11 cellular contexts compared by ENCODE assay signal in genomic region chr17:80826346-80826954, GRCh38.
DNase-seq lines count a peak whose midpoint lies in the region; ATAC-seq, FAIRE-seq and TF ChIP-seq lines count a peak whose summit lies in the region.
"Had no signal": no experiment of that assay in that cellular context is flagged by ENCODE, and none has a peak within 500 bp of the region (broad histone marks: within the 10 kb centered on the region; RNA-seq: fewer than 3 reads in every experiment).

No MANE protein-coding gene starts in this region.

- peak; percentile 3 to 33 for ATAC-seq in natural killer cell treated with Interleukin-12 subunit alpha and Interleukin-12 subunit beta and Interleukin-15 and Interleukin-18, amount 100 ng/mL, for 72 hours
- ATAC-seq in natural killer cell (no peak), K562 (no peak), lower lobe of right lung (no peak)
- ATAC-seq in naive thymus-derived CD4-positive, alpha-beta T cell: no peak

- no peak overlapping the region for H3K27ac ChIP-seq in K562 (ENCODE audit: extremely low read depth, low read depth, low read length)
- no peak overlapping the region for H3K27ac ChIP-seq in lower lobe of right lung
- H3K27ac ChIP-seq in naive thymus-derived CD4-positive, alpha-beta T cell (ENCODE audit: low read depth, low read length): no peak overlapping the region

- TF ChIP-seq POLR2A in K562 (conservative IDR thresholded peaks at IDR 0.05): no peak

- H3K4me2 ChIP-seq in K562 (ENCODE audit: insufficient read depth, low read length): no peak overlapping the region

- WGBS in K562 (ENCODE audit: insufficient coverage, low coverage, missing lambda C conversion rate): 94% methylated on average over 15 of the region's 23 CpGs

- TF ChIP-seq CTCF in natural killer cell (IDR thresholded peaks at IDR 0.05): no peak
- TF ChIP-seq CTCF in K562 (IDR thresholded peaks at IDR 0.05 in 2 of 3, conservative IDR thresholded peaks at IDR 0.05 in 1 of 3; ENCODE audit: insufficient read depth in 2 of 3, low read depth in 1 of 3, low read length in 3 of 3): no peak
- TF ChIP-seq CTCF in lower lobe of right lung (IDR thresholded peaks at IDR 0.05): no peak

- no peaks in the 10 kb centered on the region for H3K27me3 Mint-ChIP-seq in natural killer cell treated with Interleukin-12 subunit alpha and Interleukin-12 subunit beta and Interleukin-15 and Interleukin-18, amount 100 ng/mL, for 72 hours
- H3K27me3 Mint-ChIP-seq in natural killer cell (ENCODE audit: low read depth in 2 of 2): no peaks in the 10 kb centered on the region
- no peaks in the 10 kb centered on the region for H3K27me3 Mint-ChIP-seq in naive thymus-derived CD4-positive, alpha-beta T cell

- peak overlapping the region; percentile 15 for H3K4me3 Mint-ChIP-seq in natural killer cell treated with Interleukin-12 subunit alpha and Interleukin-12 subunit beta and Interleukin-15 and Interleukin-18, amount 100 ng/mL, for 72 hours
- no peak overlapping the region for H3K4me3 Mint-ChIP-seq in natural killer cell
- peak overlapping the region in 1 of 10 donors; percentile 17 for H3K4me3 Mint-ChIP-seq in naive thymus-derived CD4-positive, alpha-beta T cell

- no peak overlapping the region; a peak in 1 of 4 replicates for H3K9ac ChIP-seq in K562 (ENCODE audit: insufficient read depth in 1 of 2, low read depth in 2 of 2, low read length in 2 of 2)

- peaks cover 51% of the 10 kb centered on the region; the same call in 2 of the 3 replicates for H3K36me3 ChIP-seq in K562 (ENCODE audit: control insufficient read depth, insufficient read depth, low read length)
- H3K36me3 ChIP-seq in lower lobe of right lung: peaks cover 36% of the 10 kb centered on the region
- peaks cover 0 to 65% (median 0%) of the 10 kb centered on the region in 3 experiments for H3K36me3 ChIP-seq in naive thymus-derived CD4-positive, alpha-beta T cell (ENCODE audit: control insufficient read depth in 2 of 3, insufficient read depth in 3 of 3, low read length in 3 of 3)

- peak overlapping the region in 1 of 2 donors; percentile 88 for H3K27ac Mint-ChIP-seq in natural killer cell treated with Interleukin-12 subunit alpha and Interleukin-12 subunit beta and Interleukin-15 and Interleukin-18, amount 100 ng/mL, for 72 hours
- no peak overlapping the region for H3K27ac Mint-ChIP-seq in natural killer cell
- peak overlapping the region in 4 of 9 donors; percentile 5 to 90 (median 52) for H3K27ac Mint-ChIP-seq in naive thymus-derived CD4-positive, alpha-beta T cell

- 0 out of 2 replicates have a peak, but pooled peaks cover under 1% of the 10 kb centered on the region for H3K9me3 ChIP-seq in K562 (replicated peaks; ENCODE audit: control insufficient read depth, insufficient read depth, low read depth, low read length)
- H3K9me3 ChIP-seq in lower lobe of right lung: no peaks in the 10 kb centered on the region
- H3K9me3 ChIP-seq in naive thymus-derived CD4-positive, alpha-beta T cell (ENCODE audit: control insufficient read depth in 2 of 3, low read length in 3 of 3): no peaks in the 10 kb centered on the region

- peak; percentile 15 for DNase-seq in natural killer cell treated with Interleukin-12 subunit alpha and Interleukin-12 subunit beta and Interleukin-15 and Interleukin-18, amount 100 ng/mL, for 72 hours (ENCODE audit: low spot score)
- DNase-seq in natural killer cell: no peak
- no peak for DNase-seq in K562 (ENCODE audit: extremely low read depth in 1 of 4, low spot score in 3 of 4)
- DNase-seq in lower lobe of right lung: peak; percentile 34
- no peak for DNase-seq in urothelium cell line (ENCODE audit: low spot score)
- DNase-seq in naive thymus-derived CD4-positive, alpha-beta T cell: no peak
- DNase-seq in NK-92 (lab: John Stamatoyannopoulos, UW; ENCODE audit: unreplicated experiment): no peak
- DNase-seq in NCI-H1048 (lab: John Stamatoyannopoulos, UW): no peak
- DNase-seq: erythroblast; NCI-H187 treated with DMSO at 0.1 percent for 48 hours; stimulated activated CD4-positive, alpha-beta T cell treated with anti-CD3 and anti-CD28 coated beads, Interleukin-12 subunit alpha, Interleukin-12 subunit beta, amount 100 ng/mL, for 4 hours had no signal

- CTCF ChIA-PET in K562 (lab: Yijun Ruan, JAX; ENCODE audit: low intra/inter-chr PET ratio): no interaction called here
- CTCF ChIA-PET in naive thymus-derived CD4-positive, alpha-beta T cell (lab: Charles Lee): no interaction called here

- no peaks in the 10 kb centered on the region for H3K9me1 ChIP-seq in K562 (ENCODE audit: control insufficient read depth, insufficient read depth, low read length)

- no TSS peak for BruUV-seq in K562 (replicated peaks; lab: Mats Ljungman, UMichigan)

- no peaks in the 10 kb centered on the region for H3K9me3 Mint-ChIP-seq in natural killer cell treated with Interleukin-12 subunit alpha and Interleukin-12 subunit beta and Interleukin-15 and Interleukin-18, amount 100 ng/mL, for 72 hours
- no peaks in the 10 kb centered on the region for H3K9me3 Mint-ChIP-seq in natural killer cell
- H3K9me3 Mint-ChIP-seq in naive thymus-derived CD4-positive, alpha-beta T cell: no peaks in the 10 kb centered on the region

- intact Hi-C loops in natural killer cell (cut with micrococcal nuclease) (no loop called here), K562 (cut with micrococcal nuclease) (no loop called here), lower lobe of right lung (cut with DNase I) (no loop called here)
- intact Hi-C loops in naive thymus-derived CD4-positive, alpha-beta T cell (cut with micrococcal nuclease): no loop called here

- H3K36me3 Mint-ChIP-seq in natural killer cell treated with Interleukin-12 subunit alpha and Interleukin-12 subunit beta and Interleukin-15 and Interleukin-18, amount 100 ng/mL, for 72 hours: peaks cover 6% of the 10 kb centered on the region
- no peaks in the 10 kb centered on the region for H3K36me3 Mint-ChIP-seq in natural killer cell
- peaks cover 12 to 40% (median 27%) of the 10 kb centered on the region in 5 donors for H3K36me3 Mint-ChIP-seq in naive thymus-derived CD4-positive, alpha-beta T cell

- H3K27me3 ChIP-seq in K562 (ENCODE audit: control insufficient read depth in 2 of 2, insufficient read depth in 2 of 2, low read length in 2 of 2) (no peaks in the 10 kb centered on the region), lower lobe of right lung (ENCODE audit: low read depth) (no peaks in the 10 kb centered on the region)
- no peaks in the 10 kb centered on the region for H3K27me3 ChIP-seq in naive thymus-derived CD4-positive, alpha-beta T cell (ENCODE audit: control insufficient read depth in 2 of 2, insufficient read depth in 2 of 2, low read length in 2 of 2)

- H3K4me3 ChIP-seq in K562: no peak overlapping the region
- no peak overlapping the region for H3K4me3 ChIP-seq in lower lobe of right lung
- H3K4me3 ChIP-seq in naive thymus-derived CD4-positive, alpha-beta T cell (ENCODE audit: low read length): no peak overlapping the region

- no peak for TF ChIP-seq RAD21 in K562 (CRISPR knock-in tag; conservative IDR thresholded peaks at IDR 0.05 in 1 of 2, IDR thresholded peaks at IDR 0.05 in 1 of 2)

- FAIRE-seq in K562 (lab: Jason Lieb, UNC): no peak
- FAIRE-seq in urothelium cell line (lab: Jason Lieb, UNC): peak; percentile 44

- H3K79me2 ChIP-seq in K562 (ENCODE audit: control insufficient read depth, insufficient read depth, low read length): no peaks in the 10 kb centered on the region

- TF ChIP-seq EP300 in K562 (IDR thresholded peaks at IDR 0.05; ENCODE audit: low read length): no peak

- H3K4me1 Mint-ChIP-seq in natural killer cell treated with Interleukin-12 subunit alpha and Interleukin-12 subunit beta and Interleukin-15 and Interleukin-18, amount 100 ng/mL, for 72 hours (ENCODE audit: low read depth in 2 of 2): peaks cover 14 to 31% of the 10 kb centered on the region in 2 donors
- H3K4me1 Mint-ChIP-seq in natural killer cell: peaks cover under 1 to 6% of the 10 kb centered on the region in 2 donors
- H3K4me1 Mint-ChIP-seq in naive thymus-derived CD4-positive, alpha-beta T cell: peaks cover 1 to 52% (median 21%) of the 10 kb centered on the region in 7 donors

- no peak overlapping the region for H2AFZ ChIP-seq in K562 (ENCODE audit: low read depth, low read length)

- no peaks in the 10 kb centered on the region for H4K20me1 ChIP-seq in K562 (replicated peaks; ENCODE audit: control insufficient read depth, insufficient read depth, low read length)

- in situ Hi-C loops in K562 (cut with MboI): no loop called here

- H3K4me1 ChIP-seq in K562 (replicated peaks in 1 of 2; ENCODE audit: control insufficient read depth in 2 of 2, insufficient read depth in 2 of 2, low read length in 2 of 2) (peaks cover 0 to 14% of the 10 kb centered on the region in 2 experiments; a peak in 1 of 5 replicates), lower lobe of right lung (peaks cover 5% of the 10 kb centered on the region)
- no peaks in the 10 kb centered on the region for H3K4me1 ChIP-seq in naive thymus-derived CD4-positive, alpha-beta T cell (ENCODE audit: control insufficient read depth in 2 of 2, insufficient read depth in 2 of 2, low read length in 2 of 2)

- POLR2A ChIA-PET in K562 (lab: Yijun Ruan, JAX): interaction anchor here (0.6 to 0.8 kb wide), 2 partner anchors 13 to 17 kb away, joined by 3 read pairs; no protein-coding TSS in a partner anchor
- POLR2A ChIA-PET in naive thymus-derived CD4-positive, alpha-beta T cell (lab: Charles Lee): interaction anchor here (0.7 to 1.1 kb wide), 2 partner anchors 16 to 27 kb away, joined by 3 read pairs; no protein-coding TSS in a partner anchor

TF ChIP-seq in K562, 482 proteins besides CTCF, POLR2A, EP300 and RAD21:
- peak; percentile 66 for TF ChIP-seq RBM22 (IDR thresholded peaks at IDR 0.05; ENCODE audit: low read depth, low read length, poor library complexity, severe bottlenecking)
- TF ChIP-seq SOX6 (IDR thresholded peaks at IDR 0.05): no peak

Comparison
In these comparisons a context has a peak if more than half of its experiments do, and no peak if none do; other contexts are left out.
1. ATAC-seq: peak in natural killer cell treated with Interleukin-12 subunit alpha and Interleukin-12 subunit beta and Interleukin-15 and Interleukin-18, amount 100 ng/mL, for 72 hours (2 of 2); none in natural killer cell (0 of 3), K562 (single experiment), lower lobe of right lung (0 of 2) and naive thymus-derived CD4-positive, alpha-beta T cell (single experiment).
2. DNase-seq: peak in natural killer cell treated with Interleukin-12 subunit alpha and Interleukin-12 subunit beta and Interleukin-15 and Interleukin-18, amount 100 ng/mL, for 72 hours (single experiment) and lower lobe of right lung (single experiment); none in natural killer cell (single experiment), K562 (0 of 4), urothelium cell line (single experiment), naive thymus-derived CD4-positive, alpha-beta T cell (0 of 9), NK-92 (single experiment) and NCI-H1048 (single experiment).